Comparison of ENCODE assay signal across 8 cellular contexts in genomic region chr18:35050638-35051287, GRCh38. TPM values are rescaled to one million over a fixed set of nuclear protein-coding genes. Genes with fewer than 3 reads are reported as not detected.
DNase-seq lines count a peak whose midpoint lies in the region; ATAC-seq and TF ChIP-seq lines count a peak whose summit lies in the region.

No MANE protein-coding gene starts in this region.

- H3K4me3 ChIP-seq in BLaER1 treated with 17β-estradiol and CSF1 and Interleukin-3, amounts not matched to agents 10 nM and 100 nM: peak overlapping the region in 8 of 10 experiments; percentile 10 to 57 (median 40); a peak in 14 of 20 replicates
- peak overlapping the region in 1 of 2 experiments; percentile 34 for H3K4me3 ChIP-seq in mesenchymal stem cell (ENCODE audit: insufficient read depth in 1 of 2, low read depth in 1 of 2, low read length in 2 of 2)
- no peak overlapping the region for H3K4me3 ChIP-seq in H7 (ENCODE audit: insufficient read depth, low read depth, low read length)

- WGBS in mesenchymal stem cell: 65% methylated on average over 3 of the region's 3 CpGs

- no peak overlapping the region for H2BK120ac ChIP-seq in mesenchymal stem cell (ENCODE audit: low read depth, low read length)

- H2AFZ ChIP-seq in mesenchymal stem cell (ENCODE audit: low read depth, low read length): no peak overlapping the region

- no peak overlapping the region for H3K4me3 Mint-ChIP-seq in activated CD8-positive, alpha-beta T cell treated with anti-CD3 and anti-CD28 coated beads for 36 hours

- peak overlapping the region; percentile 20 to 64 (median 59); a peak in 21 of 22 replicates for H3K9ac ChIP-seq in BLaER1 treated with 17β-estradiol and CSF1 and Interleukin-3, amounts not matched to agents 10 nM and 100 nM
- peak overlapping the region; percentile 58 for H3K9ac ChIP-seq in mesenchymal stem cell (ENCODE audit: low read length)

- TF ChIP-seq CTCF in activated CD8-positive, alpha-beta T cell treated with anti-CD3 and anti-CD28 coated beads for 36 hours (IDR thresholded peaks at IDR 0.05): no peak

- no peak overlapping the region for H2BK15ac ChIP-seq in mesenchymal stem cell (ENCODE audit: low read depth, poor library complexity, severe bottlenecking)

- peaks cover 24% of the 10 kb centered on the region for H3K36me3 Mint-ChIP-seq in activated CD8-positive, alpha-beta T cell treated with anti-CD3 and anti-CD28 coated beads for 36 hours (ENCODE audit: low read depth)

- no peaks in the 10 kb centered on the region for H3K27me3 ChIP-seq in BLaER1 treated with 17β-estradiol and CSF1 and Interleukin-3, amounts not matched to agents 10 nM and 100 nM
- H3K27me3 ChIP-seq in mesenchymal stem cell (ENCODE audit: control insufficient read depth in 1 of 2, insufficient read depth in 1 of 2, low read length in 2 of 2) (no peaks in the 10 kb centered on the region), H7 (ENCODE audit: control insufficient read depth, insufficient read depth, low read length) (no peaks in the 10 kb centered on the region)

- H3K27ac Mint-ChIP-seq in activated CD8-positive, alpha-beta T cell treated with anti-CD3 and anti-CD28 coated beads for 36 hours: peak overlapping the region; percentile 62

- H3K9me3 Mint-ChIP-seq in activated CD8-positive, alpha-beta T cell treated with anti-CD3 and anti-CD28 coated beads for 36 hours: peaks cover 5% of the 10 kb centered on the region

- H4K8ac ChIP-seq in mesenchymal stem cell (ENCODE audit: low read length): peak overlapping the region; percentile 12

- peak overlapping the region in 1 of 2 experiments; percentile 8 for H3K4ac ChIP-seq in mesenchymal stem cell (ENCODE audit: low read depth in 1 of 2, low read length in 2 of 2)

- peak overlapping the region in 1 of 2 experiments; percentile 74 for H3K18ac ChIP-seq in mesenchymal stem cell (ENCODE audit: low read depth in 1 of 2, low read length in 2 of 2)

- POLR2A ChIA-PET in activated CD8-positive, alpha-beta T cell treated with anti-CD3 and anti-CD28 coated beads for 36 hours (lab: Charles Lee): interaction anchor here (1.1 to 1.3 kb wide), 2 partner anchors 9 to 10 kb away, joined by 3 to 5 read pairs; no protein-coding TSS in a partner anchor

- intact Hi-C loops in activated CD8-positive, alpha-beta T cell treated with anti-CD3 and anti-CD28 coated beads for 36 hours (cut with micrococcal nuclease): no loop called here

- peaks cover 75% of the 10 kb centered on the region for H3K4me1 Mint-ChIP-seq in activated CD8-positive, alpha-beta T cell treated with anti-CD3 and anti-CD28 coated beads for 36 hours (ENCODE audit: low read depth)

- CTCF ChIA-PET in activated CD8-positive, alpha-beta T cell treated with anti-CD3 and anti-CD28 coated beads for 36 hours (lab: Charles Lee): interaction anchor here (1.0 to 1.8 kb wide), 5 partner anchors 9 to 93 kb away, joined by 3 to 7 read pairs (median 5); partner anchors contain the start of gene MAPRE2

- peaks cover 0 to 20% (median 0%) of the 10 kb centered on the region in 11 experiments; a peak in 5 of 22 replicates for H4K20me1 ChIP-seq in BLaER1 treated with 17β-estradiol and CSF1 and Interleukin-3, amounts not matched to agents 10 nM and 100 nM

- H3K27me3 Mint-ChIP-seq in activated CD8-positive, alpha-beta T cell treated with anti-CD3 and anti-CD28 coated beads for 36 hours: no peaks in the 10 kb centered on the region

- peak; percentile 44 for ATAC-seq in HG02588 (IDR thresholded peaks at IDR 0.05; ENCODE audit: unreplicated experiment)
- ATAC-seq in activated CD8-positive, alpha-beta T cell treated with anti-CD3 and anti-CD28 coated beads for 36 hours: no peak

- H2BK5ac ChIP-seq in mesenchymal stem cell (ENCODE audit: low read depth, low read length, poor library complexity, severe bottlenecking): no peak overlapping the region

- no peak overlapping the region for H3K14ac ChIP-seq in mesenchymal stem cell (ENCODE audit: low read length in 2 of 2)

- no peak overlapping the region for H2BK12ac ChIP-seq in mesenchymal stem cell (ENCODE audit: low read length in 2 of 2)

- H3K4me2 ChIP-seq in BLaER1 treated with 17β-estradiol and CSF1 and Interleukin-3, amounts not matched to agents 10 nM and 100 nM: peak overlapping the region; percentile 81 to 95 (median 89)
- no peak overlapping the region for H3K4me2 ChIP-seq in mesenchymal stem cell (ENCODE audit: low read length, poor library complexity, severe bottlenecking)

- no peak overlapping the region for H3K23ac ChIP-seq in mesenchymal stem cell (ENCODE audit: low read length in 2 of 2)

- peaks cover 0 to 24% (median 3%) of the 10 kb centered on the region in 11 experiments; a peak in 6 of 22 replicates for H3K36me3 ChIP-seq in BLaER1 treated with 17β-estradiol and CSF1 and Interleukin-3, amounts not matched to agents 10 nM and 100 nM
- H3K36me3 ChIP-seq in mesenchymal stem cell (ENCODE audit: control insufficient read depth in 1 of 2, insufficient read depth in 2 of 2, low read depth in 1 of 2, low read length in 2 of 2): no peaks in the 10 kb centered on the region
- H3K36me3 ChIP-seq in H7 (replicated peaks; ENCODE audit: control insufficient read depth, insufficient read depth, low read length): no peaks in the 10 kb centered on the region

- no peak overlapping the region for H2AK5ac ChIP-seq in mesenchymal stem cell (ENCODE audit: low read length, severe bottlenecking)

- peaks cover 28% of the 10 kb centered on the region for H3K79me1 ChIP-seq in mesenchymal stem cell (replicated peaks; ENCODE audit: low read length, poor library complexity, severe bottlenecking)

- peaks cover 8 to 36% (median 24%) of the 10 kb centered on the region in 11 experiments; a peak in 18 of 22 replicates for H3K9me3 ChIP-seq in BLaER1 treated with 17β-estradiol and CSF1 and Interleukin-3, amounts not matched to agents 10 nM and 100 nM (replicated peaks in 1 of 11)
- no peaks in the 10 kb centered on the region for H3K9me3 ChIP-seq in mesenchymal stem cell (ENCODE audit: control insufficient read depth, low read length)

- H4K91ac ChIP-seq in mesenchymal stem cell (ENCODE audit: low read length): no peak overlapping the region

- peaks cover 44 to 62% (median 55%) of the 10 kb centered on the region in 10 experiments for H3K4me1 ChIP-seq in BLaER1 treated with 17β-estradiol and CSF1 and Interleukin-3, amounts not matched to agents 10 nM and 100 nM
- H3K4me1 ChIP-seq in mesenchymal stem cell (ENCODE audit: control insufficient read depth, insufficient read depth, low read depth, low read length): peaks cover 2% of the 10 kb centered on the region

- H3K27ac ChIP-seq in BLaER1 treated with 17β-estradiol and CSF1 and Interleukin-3, amounts not matched to agents 10 nM and 100 nM: peak overlapping the region; percentile 65 to 84 (median 76); a peak in 21 of 22 replicates
- H3K27ac ChIP-seq in mesenchymal stem cell (ENCODE audit: low read length, poor library complexity, severe bottlenecking): no peak overlapping the region

- no peak for DNase-seq in activated CD8-positive, alpha-beta T cell treated with anti-CD3 and anti-CD28 coated beads for 36 hours
- peak; percentile 38 for DNase-seq in mesenchymal stem cell
- DNase-seq in H7: no peak
- DNase-seq in activated CD4-positive, CD25-positive, alpha-beta regulatory T cell (lab: John Stamatoyannopoulos, UW): no peak
- DNase-seq in NCI-H2171 (lab: John Stamatoyannopoulos, UW): no peak
- DNase-seq in NCI-H2107 (lab: John Stamatoyannopoulos, UW): no peak

RNA-seq across cellular contexts. Expression of gene MAPRE2, which starts 9.6 kb away (rescaled TPM):
- total RNA-seq in activated CD8-positive, alpha-beta T cell treated with anti-CD3 and anti-CD28 coated beads for 36 hours: 10 to 100 TPM; 70.7 to 72.7 TPM
- 54.6 TPM for polyA plus RNA-seq in mesenchymal stem cell (2013, experiment 1 of 2)
- polyA plus RNA-seq in mesenchymal stem cell (2013, experiment 2 of 2): 55.7 TPM
- total RNA-seq in H7 (2014; rRNA removed; shearing (Covaris generic)): 22.1 and 23.1 TPM in 2 replicates
